8 cellular contexts compared by ENCODE assay signal in genomic region chr6:28080631-28081485, GRCh38. TPM values are rescaled to one million over a fixed set of nuclear protein-coding genes. Genes with fewer than 3 reads are reported as not detected.
DNase-seq lines count a peak whose midpoint lies in the region; ATAC-seq and TF ChIP-seq lines count a peak whose summit lies in the region.

No MANE protein-coding gene starts in this region.

- TF ChIP-seq POLR2A in erythroblast (IDR thresholded peaks at IDR 0.05; ENCODE audit: low read length): peak; percentile 73

- H3K36me3 Mint-ChIP-seq in activated T-cell treated with anti-CD3 and anti-CD28 coated beads, Interleukin-2, amount 50 U/mL, for 24 hours (ENCODE audit: low read depth): peaks cover 36% of the 10 kb centered on the region

- ATAC-seq in GM21619 (IDR thresholded peaks at IDR 0.05; ENCODE audit: unreplicated experiment): peak; percentile 70

- peak overlapping the region; percentile 97 for H3K4me3 Mint-ChIP-seq in activated T-cell treated with anti-CD3 and anti-CD28 coated beads, Interleukin-2, amount 50 U/mL, for 24 hours

- DNase-seq in DMS114 treated with DMSO at 0.1 percent for 48 hours (lab: John Stamatoyannopoulos, UW; ENCODE audit: unreplicated experiment) (peak; percentile 97), OCI-M1 (lab: John Stamatoyannopoulos, UW) (peak; percentile 98), erythroblast (lab: John Stamatoyannopoulos, UW) (peak; percentile 96 to 97), mucosa of gallbladder (ENCODE audit: low spot score) (peak; percentile 94)
- DNase-seq in activated T-cell treated with anti-CD3 and anti-CD28 coated beads, Interleukin-2, amount 50 U/mL, for 24 hours: peak; percentile 95
- DNase-seq in stimulated activated CD8-positive, alpha-beta memory T cell treated with anti-CD3 and anti-CD28 coated beads, Interleukin-4, amount 100 ng/mL, for 1 hour (ENCODE audit: low read depth in 2 of 2, low spot score in 1 of 2): peak; percentile 81 to 83

- H3K27ac Mint-ChIP-seq in activated T-cell treated with anti-CD3 and anti-CD28 coated beads, Interleukin-2, amount 50 U/mL, for 24 hours: peak overlapping the region; percentile 99

- H3K4me1 Mint-ChIP-seq in activated T-cell treated with anti-CD3 and anti-CD28 coated beads, Interleukin-2, amount 50 U/mL, for 24 hours (ENCODE audit: low read depth): peaks cover 41% of the 10 kb centered on the region

- TF ChIP-seq EP300 in Ishikawa (IDR thresholded peaks at IDR 0.05; ENCODE audit: borderline replicate concordance): peak; percentile 44; the same call in 1 of the 2 replicates

- no peaks in the 10 kb centered on the region for H3K27me3 Mint-ChIP-seq in activated T-cell treated with anti-CD3 and anti-CD28 coated beads, Interleukin-2, amount 50 U/mL, for 24 hours

- no peaks in the 10 kb centered on the region for H3K9me3 Mint-ChIP-seq in activated T-cell treated with anti-CD3 and anti-CD28 coated beads, Interleukin-2, amount 50 U/mL, for 24 hours

- no peak for TF ChIP-seq RAD21 in Ishikawa (IDR thresholded peaks at IDR 0.05; ENCODE audit: low read depth)

TF ChIP-seq in Ishikawa, 13 proteins besides CTCF, POLR2A, EP300 and RAD21:
- TF ChIP-seq NFIC (IDR thresholded peaks at IDR 0.05) (no peak; the same call in 1 of the 2 replicates), TCF12 (IDR thresholded peaks at IDR 0.05; ENCODE audit: low read depth) (peak; percentile 77), FOXM1 (IDR thresholded peaks at IDR 0.05; ENCODE audit: borderline replicate concordance, low read depth) (peak; percentile 49), CEBPB (IDR thresholded peaks at IDR 0.05) (no peak), ZBTB7A (IDR thresholded peaks at IDR 0.05; ENCODE audit: low read depth) (no peak), MAX (IDR thresholded peaks at IDR 0.05) (peak; percentile 72; the same call in 1 of the 2 replicates), TEAD4 (IDR thresholded peaks at IDR 0.05) (peak; percentile 63), USF1 (IDR thresholded peaks at IDR 0.05) (peak; percentile 63), CREB1 (IDR thresholded peaks at IDR 0.05; ENCODE audit: low read depth) (peak; percentile 79), REST (IDR thresholded peaks at IDR 0.05; ENCODE audit: low read depth) (no peak), TAF1 (IDR thresholded peaks at IDR 0.05; ENCODE audit: low read depth) (peak; percentile 71), EGR1 (IDR thresholded peaks at IDR 0.05) (no peak), YY1 (IDR thresholded peaks at IDR 0.05; ENCODE audit: low read depth) (peak; percentile 73)
TF ChIP-seq in Ishikawa: peak in this region for 8.

RNA-seq across cellular contexts. Expression of gene ZNF165, which starts 0.5 kb away (rescaled TPM):
- total RNA-seq in mucosa of gallbladder: 1.5 TPM

RNA-seq across cellular contexts. Expression of gene ZSCAN16, which starts 43.6 kb away (rescaled TPM):
- 5.8 TPM for total RNA-seq in mucosa of gallbladder

Comparison
In these comparisons a context has a peak if more than half of its experiments do, and no peak if none do; other contexts are left out.
1. Peak in every context shown above with its lines: DNase-seq and ATAC-seq.